In genomic region chr12:122520676-122521075, GRCh38 we compare ENCODE assay signal across 15 cellular contexts.
"Had no signal": no experiment of that assay in that cellular context is flagged by ENCODE, and none has a peak within 500 bp of the region (broad histone marks: within the 10 kb centered on the region; RNA-seq: fewer than 3 reads in every experiment).

No MANE protein-coding gene starts in this region.

- DNase-seq: activated CD4-positive, CD25-positive, alpha-beta regulatory T cell treated with anti-CD3 and anti-CD28 coated beads, Interleukin-2, amount 50 U/mL, for 72 hours; activated naive CD4-positive, alpha-beta T cell treated with Interleukin-2 at 50 U/mL for 16 hours; activated T-cell treated with anti-CD3 and anti-CD28 coated beads for 4 hours; amygdala; cortex of kidney; effector CD8-positive, alpha-beta T cell; kidney; left ventricle myocardium superior; pancreas; stimulated activated CD4-positive, alpha-beta T cell treated with anti-CD3 and anti-CD28 coated beads, Interleukin-4, amount 100 ng/mL, for 1 hour; stomach; T-helper 2 cell had no signal

- ATAC-seq: gastroesophageal sphincter, left ventricle myocardium superior, pancreas had no signal

- H3K9me3 ChIP-seq: gastroesophageal sphincter, pancreas, stomach, thoracic aorta had no signal

- H3K27me3 ChIP-seq: gastroesophageal sphincter, pancreas, stomach had no signal

- H3K9me3 Mint-ChIP-seq: central memory CD8-positive, alpha-beta T cell had no signal

- H3K27me3 Mint-ChIP-seq: central memory CD8-positive, alpha-beta T cell had no signal

- H3K27ac ChIP-seq: gastroesophageal sphincter, pancreas, stomach, thoracic aorta had no signal

- H3K4me3 Mint-ChIP-seq: central memory CD8-positive, alpha-beta T cell had no signal
